Comparison of ENCODE assay signal across 25 cellular contexts in genomic region chr5:137034213-137034612, GRCh38.
"Had no signal": no experiment of that assay in that cellular context is flagged by ENCODE, and none has a peak within 500 bp of the region (broad histone marks: within the 10 kb centered on the region; RNA-seq: fewer than 3 reads in every experiment).

No MANE protein-coding gene starts in this region.

- H3K36me3 ChIP-seq: colonic mucosa, gastroesophageal sphincter, heart left ventricle, left ventricle myocardium inferior, lower lobe of right lung had no signal

- H3K9me3 Mint-ChIP-seq: dendritic cell treated with granulocyte-macrophage colony-stimulating factor and Interleukin-4, amounts not matched to agents 40 ng/mL and 50 ng/mL, for 4 days; endodermal cell; mesothelial cell of epicardium had no signal

- H3K4me3 ChIP-seq: colonic mucosa, gastroesophageal sphincter, heart left ventricle, hepatocyte, left ventricle myocardium inferior, lower lobe of right lung, mucosa of descending colon had no signal

- H3K27ac ChIP-seq: colonic mucosa, epithelial cell of prostate, foreskin keratinocyte, gastroesophageal sphincter, heart left ventricle, hepatocyte, left ventricle myocardium inferior, lower lobe of right lung had no signal

- H3K27ac Mint-ChIP-seq: dendritic cell treated with granulocyte-macrophage colony-stimulating factor and Interleukin-4, amounts not matched to agents 40 ng/mL and 50 ng/mL, for 4 days; effector memory CD8-positive, alpha-beta T cell; endodermal cell; immature natural killer cell; mesothelial cell of epicardium had no signal

- H3K4me1 ChIP-seq: colonic mucosa, foreskin keratinocyte, gastroesophageal sphincter, heart left ventricle, left ventricle myocardium inferior, lower lobe of right lung had no signal

- H2AFZ ChIP-seq: hepatocyte had no signal

- ATAC-seq: effector memory CD8-positive, alpha-beta T cell; esophagus mucosa; foreskin keratinocyte; gastroesophageal sphincter; left colon; left lobe of liver; mucosa of descending colon had no signal

- H3K4me3 Mint-ChIP-seq: dendritic cell treated with granulocyte-macrophage colony-stimulating factor and Interleukin-4, amounts not matched to agents 40 ng/mL and 50 ng/mL, for 4 days; effector memory CD8-positive, alpha-beta T cell; endodermal cell; immature natural killer cell; mesothelial cell of epicardium had no signal

- H3K4me2 ChIP-seq: hepatocyte had no signal

- DNase-seq: colonic mucosa; cortex of kidney; effector CD8-positive, alpha-beta T cell; effector memory CD8-positive, alpha-beta T cell; erythroblast; foreskin keratinocyte; heart left ventricle; hypothalamus; immature natural killer cell; islet precursor cell; kidney; kidney glomerular epithelial cell; left colon; left ventricle myocardium inferior; lower lobe of right lung; mesenchymal stem cell; mucosa of descending colon had no signal

- H3K36me3 Mint-ChIP-seq: mesothelial cell of epicardium had no signal

- H3K27me3 Mint-ChIP-seq: dendritic cell treated with granulocyte-macrophage colony-stimulating factor and Interleukin-4, amounts not matched to agents 40 ng/mL and 50 ng/mL, for 4 days had no signal

- H3K79me2 ChIP-seq: hepatocyte had no signal

- H3K27me3 ChIP-seq: colonic mucosa, foreskin keratinocyte, heart left ventricle had no signal

- H3K4me1 Mint-ChIP-seq: immature natural killer cell had no signal

- H3K9me3 ChIP-seq: colonic mucosa, gastroesophageal sphincter, heart left ventricle, left ventricle myocardium inferior, lower lobe of right lung, mucosa of descending colon had no signal
